Comparison of ENCODE assay signal across 27 cellular contexts in the genomic region with DNA sequence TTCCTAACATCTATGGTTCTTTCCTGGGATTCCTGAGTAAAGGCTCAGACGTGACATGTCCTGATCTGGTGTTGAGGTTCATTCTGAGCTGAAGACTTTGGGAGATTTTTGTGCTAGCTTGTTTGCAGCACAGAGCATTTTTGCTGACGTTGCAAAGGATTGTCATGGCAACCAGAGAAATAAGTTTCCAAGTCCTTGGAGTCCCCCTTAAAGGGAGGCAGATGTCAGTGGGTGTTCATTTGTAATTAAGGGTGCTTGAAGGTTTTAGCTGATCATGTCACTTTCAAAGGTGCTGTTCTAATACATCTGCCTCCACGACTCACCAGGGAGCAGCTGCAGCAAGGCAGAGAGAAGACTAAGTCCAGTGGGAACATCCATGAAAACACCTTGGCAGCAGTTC. TPM values are rescaled to one million over a fixed set of nuclear protein-coding genes. Genes with fewer than 3 reads are reported as not detected.
"Had no signal": no experiment of that assay in that cellular context is flagged by ENCODE, and none has a peak within 500 bp of the region (broad histone marks: within the 10 kb centered on the region; RNA-seq: fewer than 3 reads in every experiment).

No MANE protein-coding gene starts in this region.

- H3K36me3 ChIP-seq: heart right ventricle, prostate gland, spleen, tibial nerve, upper lobe of right lung, vagina had no signal

- H2AFZ ChIP-seq: parathyroid adenoma had no signal

- DNase-seq: effector memory CD4-positive, alpha-beta T cell; heart right ventricle; hypothalamus; kidney glomerular epithelial cell; mesendoderm; naive B cell; retina; spleen; stimulated activated CD4-positive, alpha-beta T cell treated with anti-CD3 and anti-CD28 coated beads, Interleukin-15, amount 100 ng/mL, for 24 hours; stimulated activated CD4-positive, alpha-beta T cell treated with anti-CD3 and anti-CD28 coated beads, Interleukin-1b, Interleukin-23, amount 100 ng/mL, for 48 hours; stimulated activated CD4-positive, alpha-beta T cell treated with anti-CD3 and anti-CD28 coated beads, Interleukin-4, amount 100 ng/mL, for 24 hours; testis; upper lobe of right lung had no signal

- ATAC-seq: esophagus mucosa; heart right ventricle; sciatic nerve; stimulated activated memory B cell treated with anti-CD40 and anti-IgM and Interleukin-4, amounts not matched to agents 10 μg/mL and 1 μg/mL and 100 μg/mL, for 72 hours; upper lobe of right lung had no signal

- H3K4me3 ChIP-seq: heart right ventricle, prostate gland, spleen, testis, tibial nerve, upper lobe of right lung, vagina had no signal

- H3K27me3 ChIP-seq: testis, vagina had no signal

- H3K79me2 ChIP-seq: parathyroid adenoma had no signal

- H3K4me1 Mint-ChIP-seq: nephron had no signal

- H3K4me3 Mint-ChIP-seq: naive B cell; nephron; stimulated activated memory B cell treated with anti-CD40 and anti-IgM and Interleukin-4, amounts not matched to agents 10 μg/mL and 1 μg/mL and 100 μg/mL, for 72 hours; stimulated activated naive CD8-positive, alpha-beta T cell treated with anti-CD3 and anti-CD28 coated beads, Interleukin-15, Interleukin-2, amounts not matched to agents 100 ng/mL and 50 ng/mL, for 24 hours had no signal

- H3K27ac ChIP-seq: heart right ventricle, parathyroid adenoma, prostate gland, spleen, testis, tibial nerve, upper lobe of right lung, vagina had no signal

- H3K4me1 ChIP-seq: heart right ventricle, parathyroid adenoma, prostate gland, spleen, testis, tibial nerve, upper lobe of right lung, vagina had no signal

- H3K27ac Mint-ChIP-seq: naive B cell; nephron; stimulated activated memory B cell treated with anti-CD40 and anti-IgM and Interleukin-4, amounts not matched to agents 10 μg/mL and 1 μg/mL and 100 μg/mL, for 72 hours; stimulated activated naive CD8-positive, alpha-beta T cell treated with anti-CD3 and anti-CD28 coated beads, Interleukin-15, Interleukin-2, amounts not matched to agents 100 ng/mL and 50 ng/mL, for 24 hours had no signal

- H3K9me3 Mint-ChIP-seq: naive B cell; stimulated activated memory B cell treated with anti-CD40 and anti-IgM and Interleukin-4, amounts not matched to agents 10 μg/mL and 1 μg/mL and 100 μg/mL, for 72 hours; stimulated activated naive CD8-positive, alpha-beta T cell treated with anti-CD3 and anti-CD28 coated beads, Interleukin-15, Interleukin-2, amounts not matched to agents 100 ng/mL and 50 ng/mL, for 24 hours had no signal

- FAIRE-seq: endometrium, frontal cortex, islet of Langerhans had no signal

- H3K36me3 Mint-ChIP-seq: naive B cell; stimulated activated memory B cell treated with anti-CD40 and anti-IgM and Interleukin-4, amounts not matched to agents 10 μg/mL and 1 μg/mL and 100 μg/mL, for 72 hours had no signal

- H3K9ac ChIP-seq: parathyroid adenoma had no signal

- H3K9me3 ChIP-seq: prostate gland, spleen, testis, tibial nerve, upper lobe of right lung, vagina had no signal

RNA-seq across cellular contexts. Expression of a gene that starts 5.4 kb away (rescaled TPM):
- total RNA-seq: esophagus mucosa, fibroblast of lung, glomerular endothelial cell, vagina had no signal
